In the genomic region with DNA sequence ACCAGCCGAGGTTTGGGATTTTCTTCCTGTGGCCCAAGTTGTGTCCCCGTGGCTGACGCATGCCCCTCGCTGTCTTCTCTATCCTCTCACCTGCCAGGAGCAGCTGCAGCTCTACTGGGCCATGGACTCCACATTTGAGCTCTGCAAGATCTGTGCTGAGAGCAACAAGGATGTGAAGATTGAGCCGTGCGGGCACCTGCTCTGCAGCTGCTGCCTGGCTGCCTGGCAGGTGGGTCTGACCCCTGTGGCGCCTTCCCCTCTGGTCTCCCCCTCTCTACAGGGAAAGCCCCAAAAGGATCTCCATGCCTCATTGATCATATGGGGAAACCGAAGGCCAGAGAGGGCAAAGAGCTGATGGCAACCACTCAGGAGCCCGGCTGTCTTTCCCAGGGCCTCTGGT, we compare ENCODE assay signal across 30 cellular contexts. TPM values are rescaled to one million over a fixed set of nuclear protein-coding genes. Genes with fewer than 3 reads are reported as not detected.
DNase-seq lines count a peak whose midpoint lies in the region; ATAC-seq, FAIRE-seq and TF ChIP-seq lines count a peak whose summit lies in the region.
"Had no signal": no experiment of that assay in that cellular context is flagged by ENCODE, and none has a peak within 500 bp of the region (broad histone marks: within the 10 kb centered on the region; RNA-seq: fewer than 3 reads in every experiment).

No MANE protein-coding gene starts in this region.

- no peaks in the 10 kb centered on the region for H3K36me3 Mint-ChIP-seq in dendritic cell treated with granulocyte-macrophage colony-stimulating factor and Interleukin-4, amounts not matched to agents 40 ng/mL and 50 ng/mL, for 4 days (ENCODE audit: low read depth)
- H3K36me3 Mint-ChIP-seq: activated CD4-positive, alpha-beta memory T cell treated with anti-CD3 and anti-CD28 coated beads for 36 hours; brain; natural killer cell had no signal

- FAIRE-seq in GM12892 (lab: Jason Lieb, UNC): peak; percentile 50
- FAIRE-seq: endothelial cell of umbilical vein, HTR-8/SVneo, islet of Langerhans had no signal

- peak overlapping the region; percentile 31 for H3K27ac Mint-ChIP-seq in dendritic cell treated with granulocyte-macrophage colony-stimulating factor and Interleukin-4, amounts not matched to agents 40 ng/mL and 50 ng/mL, for 4 days
- H3K27ac Mint-ChIP-seq: activated CD4-positive, alpha-beta memory T cell treated with anti-CD3 and anti-CD28 coated beads for 36 hours; activated naive CD4-positive, alpha-beta T cell treated with anti-CD3 and anti-CD28 coated beads for 36 hours; activated T-helper 1 cell treated with anti-CD3 and anti-CD28 coated beads, Interleukin-12 subunit alpha, Interleukin-12 subunit beta, Interleukin-2, Interleukin-4 antibody, amounts not matched to agents 30 ng/mL and 10 ng/mL and 1 ng/mL, durations not matched to agents 14 hours and 24 hours and 36 hours; brain; natural killer cell; stimulated activated naive CD8-positive, alpha-beta T cell treated with anti-CD3 and anti-CD28 coated beads, Interleukin-15, amount 100 ng/mL, for 72 hours had no signal

- no peak for ATAC-seq in HG03280 (IDR thresholded peaks at IDR 0.05; ENCODE audit: unreplicated experiment)
- ATAC-seq: gastroesophageal sphincter; left ventricle myocardium superior; natural killer cell; stimulated activated naive CD8-positive, alpha-beta T cell treated with anti-CD3 and anti-CD28 coated beads, Interleukin-15, amount 100 ng/mL, for 72 hours had no signal

- H3K9me3 Mint-ChIP-seq in dendritic cell treated with granulocyte-macrophage colony-stimulating factor and Interleukin-4, amounts not matched to agents 40 ng/mL and 50 ng/mL, for 4 days: no peaks in the 10 kb centered on the region
- H3K9me3 Mint-ChIP-seq: activated CD4-positive, alpha-beta memory T cell treated with anti-CD3 and anti-CD28 coated beads for 36 hours; activated naive CD4-positive, alpha-beta T cell treated with anti-CD3 and anti-CD28 coated beads for 36 hours; activated T-helper 1 cell treated with anti-CD3 and anti-CD28 coated beads, Interleukin-12 subunit alpha, Interleukin-12 subunit beta, Interleukin-2, Interleukin-4 antibody, amounts not matched to agents 30 ng/mL and 10 ng/mL and 1 ng/mL, durations not matched to agents 14 hours and 24 hours and 36 hours; natural killer cell; stimulated activated naive CD8-positive, alpha-beta T cell treated with anti-CD3 and anti-CD28 coated beads, Interleukin-15, amount 100 ng/mL, for 72 hours had no signal

- DNase-seq in COR-L47 (lab: John Stamatoyannopoulos, UW) (peak; percentile 5), GM12892 (ENCODE audit: insufficient read length) (no peak), NCI-H510A (lab: John Stamatoyannopoulos, UW) (peak; percentile 80), AG08395 (ENCODE audit: low spot score) (no peak), iPS-NIHi11 (ENCODE audit: low spot score) (no peak), NCI-H446 (lab: John Stamatoyannopoulos, UW) (no peak)
- DNase-seq: activated CD4-positive, alpha-beta memory T cell treated with anti-CD3 and anti-CD28 coated beads for 36 hours; activated CD4-positive, CD25-positive, alpha-beta regulatory T cell treated with anti-CD3 and anti-CD28 coated beads, Interleukin-2, amount 50 U/mL, for 72 hours; activated CD8-positive, alpha-beta memory T cell treated with anti-CD3 and anti-CD28 coated beads, Interleukin-2, amount 50 U/mL, for 4 hours; activated naive CD4-positive, alpha-beta T cell treated with anti-CD3 and anti-CD28 coated beads for 36 hours; adrenal gland; hypothalamus; KBM-7; left ventricle myocardium superior; MG63; midbrain; natural killer cell; NCI-H1694; NCI-H2227 treated with DMSO at 0.1 percent for 48 hours; NK-92 treated with Interleukin-12 subunit alpha and Interleukin-12 subunit beta, amount 100 ng/mL, for 24 hours; stimulated activated naive CD8-positive, alpha-beta T cell treated with anti-CD3 and anti-CD28 coated beads, Interleukin-15, amount 100 ng/mL, for 72 hours had no signal

- intact Hi-C loops in dendritic cell treated with granulocyte-macrophage colony-stimulating factor and Interleukin-4, amounts not matched to agents 40 ng/mL and 50 ng/mL, for 4 days (cut with micrococcal nuclease): no loop called here

- peaks cover 12% of the 10 kb centered on the region for H3K4me1 Mint-ChIP-seq in dendritic cell treated with granulocyte-macrophage colony-stimulating factor and Interleukin-4, amounts not matched to agents 40 ng/mL and 50 ng/mL, for 4 days (ENCODE audit: low read depth)
- H3K4me1 Mint-ChIP-seq: natural killer cell had no signal

- H3K4me3 Mint-ChIP-seq in dendritic cell treated with granulocyte-macrophage colony-stimulating factor and Interleukin-4, amounts not matched to agents 40 ng/mL and 50 ng/mL, for 4 days: no peak overlapping the region
- H3K4me3 Mint-ChIP-seq: activated CD4-positive, alpha-beta memory T cell treated with anti-CD3 and anti-CD28 coated beads for 36 hours; activated naive CD4-positive, alpha-beta T cell treated with anti-CD3 and anti-CD28 coated beads for 36 hours; activated T-helper 1 cell treated with anti-CD3 and anti-CD28 coated beads, Interleukin-12 subunit alpha, Interleukin-12 subunit beta, Interleukin-2, Interleukin-4 antibody, amounts not matched to agents 30 ng/mL and 10 ng/mL and 1 ng/mL, durations not matched to agents 14 hours and 24 hours and 36 hours; brain; natural killer cell; stimulated activated naive CD8-positive, alpha-beta T cell treated with anti-CD3 and anti-CD28 coated beads, Interleukin-15, amount 100 ng/mL, for 72 hours had no signal

- peaks cover 8% of the 10 kb centered on the region for H3K27me3 Mint-ChIP-seq in dendritic cell treated with granulocyte-macrophage colony-stimulating factor and Interleukin-4, amounts not matched to agents 40 ng/mL and 50 ng/mL, for 4 days
- H3K27me3 Mint-ChIP-seq: activated CD4-positive, alpha-beta memory T cell treated with anti-CD3 and anti-CD28 coated beads for 36 hours; brain; stimulated activated naive CD8-positive, alpha-beta T cell treated with anti-CD3 and anti-CD28 coated beads, Interleukin-15, amount 100 ng/mL, for 72 hours had no signal

- TF ChIP-seq POLR2A in GM12892 (IDR thresholded peaks at IDR 0.05; ENCODE audit: low read depth, low read length): no peak

RNA-seq across cellular contexts. Expression of gene CBLC, which starts 14.6 kb away (rescaled TPM):
- polyA plus RNA-seq in GM12892 (2012; ENCODE audit: missing spikeins): not detected
- polyA plus RNA-seq: fibroblast of lung had no signal

RNA-seq across cellular contexts. Expression of gene BCAM, which starts 16.6 kb away (rescaled TPM):
- polyA plus RNA-seq in GM12892 (2012; ENCODE audit: missing spikeins): not detected

RNA-seq across cellular contexts. Expression of gene BCL3, which starts 43.8 kb away (rescaled TPM):
- 3.3 TPM for polyA plus RNA-seq in GM12892 (2012; ENCODE audit: missing spikeins)

RNA-seq across cellular contexts. Expression of gene NECTIN2, which starts 53.8 kb away (rescaled TPM):
- polyA plus RNA-seq in GM12892 (2012; ENCODE audit: missing spikeins): not detected

Comparison
In these comparisons a context has a peak if more than half of its experiments do, and no peak if none do; other contexts are left out.
1. DNase-seq: peak in COR-L47 (single experiment) and NCI-H510A (single experiment); none in GM12892 (single experiment), AG08395 (single experiment), iPS-NIHi11 (single experiment) and NCI-H446 (0 of 2).